In the genomic region with DNA sequence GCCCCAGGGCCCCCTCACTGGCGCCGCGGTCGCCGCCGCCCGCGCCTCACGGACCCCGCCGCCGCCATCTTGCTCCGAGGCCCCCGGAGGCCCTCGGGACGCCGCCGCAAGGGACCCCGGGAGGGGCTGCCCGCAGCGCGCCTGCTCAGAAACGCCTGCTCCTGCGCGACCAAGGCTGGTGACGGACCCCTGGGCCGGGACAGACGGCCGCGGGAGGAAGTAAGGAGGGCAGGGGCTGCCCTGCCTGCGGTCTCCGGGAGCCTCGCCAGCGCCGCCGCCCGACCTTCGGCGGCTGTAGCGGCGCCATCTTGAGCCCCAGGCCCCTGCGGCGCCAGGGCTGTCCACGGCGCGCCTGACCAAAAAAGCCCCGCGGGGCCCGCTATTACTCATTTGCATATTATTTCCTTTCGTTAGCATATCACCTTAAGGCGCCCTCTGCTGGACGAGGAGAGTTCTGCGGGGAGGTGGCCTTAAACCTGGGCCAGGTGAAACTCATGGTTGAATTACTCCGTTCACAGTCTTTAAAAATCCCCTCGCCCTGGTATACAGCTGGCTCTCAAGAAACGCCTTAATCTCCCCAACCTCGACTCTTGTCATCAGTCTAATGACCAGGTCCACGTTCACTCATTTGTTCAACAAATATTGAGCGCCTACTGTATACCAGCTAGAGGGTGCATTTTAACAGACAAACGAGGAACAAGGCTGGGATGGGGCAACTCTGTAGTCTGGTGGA, we compare ENCODE assay signal across 8 cellular contexts. TPM values are rescaled to one million over a fixed set of nuclear protein-coding genes. Genes with fewer than 3 reads are reported as not detected.
DNase-seq lines count a peak whose midpoint lies in the region; FAIRE-seq and TF ChIP-seq lines count a peak whose summit lies in the region.

A gene with protein sequence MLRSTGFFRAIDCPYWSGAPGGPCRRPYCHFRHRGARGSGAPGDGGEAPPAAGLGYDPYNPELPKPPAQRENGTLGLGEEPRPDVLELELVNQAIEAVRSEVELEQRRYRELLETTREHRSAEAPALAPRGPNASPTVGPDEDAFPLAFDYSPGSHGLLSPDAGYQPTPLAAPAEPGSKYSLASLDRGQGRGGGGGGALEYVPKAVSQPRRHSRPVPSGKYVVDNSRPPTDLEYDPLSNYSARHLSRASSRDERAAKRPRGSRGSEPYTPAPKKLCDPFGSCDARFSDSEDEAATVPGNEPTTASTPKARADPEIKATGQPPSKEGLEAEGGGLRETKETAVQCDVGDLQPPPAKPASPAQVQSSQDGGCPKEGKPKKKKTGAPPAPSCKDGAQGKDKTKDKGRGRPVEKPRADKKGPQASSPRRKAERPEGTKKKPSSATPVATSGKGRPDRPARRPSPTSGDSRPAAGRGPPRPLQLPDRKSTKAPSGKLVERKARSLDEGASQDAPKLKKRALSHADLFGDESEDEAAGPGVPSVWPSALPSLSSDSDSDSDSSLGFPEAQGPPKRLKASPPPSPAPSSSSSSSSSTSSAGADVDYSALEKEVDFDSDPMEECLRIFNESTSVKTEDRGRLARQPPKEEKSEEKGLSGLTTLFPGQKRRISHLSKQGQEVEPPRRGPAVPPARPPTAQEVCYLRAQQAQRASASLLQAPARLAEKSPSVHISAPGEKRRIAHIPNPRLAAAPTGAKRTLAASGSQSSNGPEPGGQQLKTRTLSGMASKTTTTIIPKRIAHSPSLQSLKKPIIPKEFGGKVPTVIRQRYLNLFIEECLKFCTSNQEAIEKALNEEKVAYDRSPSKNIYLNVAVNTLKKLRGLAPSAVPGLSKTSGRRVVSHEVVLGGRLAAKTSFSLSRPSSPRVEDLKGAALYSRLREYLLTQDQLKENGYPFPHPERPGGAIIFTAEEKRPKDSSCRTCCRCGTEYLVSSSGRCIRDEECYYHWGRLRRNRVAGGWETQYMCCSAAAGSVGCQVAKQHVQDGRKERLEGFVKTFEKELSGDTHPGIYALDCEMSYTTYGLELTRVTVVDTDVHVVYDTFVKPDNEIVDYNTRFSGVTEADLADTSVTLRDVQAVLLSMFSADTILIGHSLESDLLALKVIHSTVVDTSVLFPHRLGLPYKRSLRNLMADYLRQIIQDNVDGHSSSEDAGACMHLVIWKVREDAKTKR (minus strand): TSS at position 85 of the 733 bp plus-strand sequence. CDS start 125 bp downstream, outside the sequence.

- no peak within 1 kb of the TSS for H2AK5ac ChIP-seq in H9 (ENCODE audit: insufficient read length, low read length)

- no peak within 1 kb of the TSS for H2BK12ac ChIP-seq in H9 (ENCODE audit: insufficient read length, low read depth, low read length)

- no peak within 1 kb of the TSS for H2BK20ac ChIP-seq in H9 (ENCODE audit: low read depth, low read length, poor library complexity, severe bottlenecking)

- peak within 1 kb of the TSS; percentile 100 for H3K18ac ChIP-seq in H9 (ENCODE audit: insufficient read length, low read depth, low read length)

- peak; percentile 97 for FAIRE-seq in G401.6 (lab: Jason Lieb, UNC)

- no peak within 1 kb of the TSS for H3K23ac ChIP-seq in H9 (ENCODE audit: insufficient read length, low read depth, low read length)

- peaks cover 15% of the 10 kb centered on the region for H3F3A ChIP-seq in neural progenitor cell (ENCODE audit: low read depth)

- H4K20me1 ChIP-seq in H9 (ENCODE audit: control insufficient read depth, insufficient read depth, insufficient read length) = peaks cover 5% of the 10 kb centered on the region
- H4K20me1 ChIP-seq in neural progenitor cell (ENCODE audit: low read depth) = peaks cover 60% of the 10 kb centered on the region

- H3K9ac ChIP-seq in H9 (ENCODE audit: extremely low read depth, insufficient read length, low read length) (peak within 1 kb of the TSS; percentile 97), neural progenitor cell (peak within 1 kb of the TSS; percentile 99)

- H4K8ac ChIP-seq in H9 (replicated peaks; ENCODE audit: insufficient read length, low read depth, low read length) = no peak within 1 kb of the TSS

- H3K4me3 ChIP-seq in MG63 = peak within 1 kb of the TSS; percentile 87
- H3K4me3 ChIP-seq in foreskin fibroblast (ENCODE audit: low read depth in 1 of 2, low read length in 2 of 2) = peak within 1 kb of the TSS; percentile 86 to 87
- peak within 1 kb of the TSS; percentile 100 for H3K4me3 ChIP-seq in neural progenitor cell

- H3K23me2 ChIP-seq in H9 (ENCODE audit: insufficient read length, low read depth, low read length, poor library complexity, severe bottlenecking) = peaks cover 7% of the 10 kb centered on the region

- H4K91ac ChIP-seq in H9 (ENCODE audit: insufficient read length, low read depth, low read length) = no peak within 1 kb of the TSS

- no peaks in the 10 kb centered on the region for H3K4me1 ChIP-seq in H9 (ENCODE audit: insufficient read depth, low read length)
- peaks cover 11% of the 10 kb centered on the region for H3K4me1 ChIP-seq in neural progenitor cell

- DNase-seq in H9 (peak; percentile 94), MG63 (peak; percentile 84), SHP77 treated with DMSO at 0.1 percent for 48 hours (lab: John Stamatoyannopoulos, UW) (peak; percentile 67), foreskin fibroblast (peak; percentile 90 to 97), neural progenitor cell (ENCODE audit: low spot score) (peak; percentile 95), stromal cell of bone marrow (ENCODE audit: low read depth) (peak; percentile 86)
- DNase-seq in activated effector memory CD4-positive, alpha-beta T cell treated with anti-CD3 and anti-CD28 coated beads, Interleukin-2, amount 50 U/mL, for 16 hours = peak; percentile 99

- peak within 1 kb of the TSS; percentile 90 for H2BK5ac ChIP-seq in H9 (ENCODE audit: insufficient read length, low read length)

- peak within 1 kb of the TSS; percentile 87 to 97 for H3K4me3 Mint-ChIP-seq in H9
- peak within 1 kb of the TSS; percentile 95 for H3K4me3 Mint-ChIP-seq in neural progenitor cell

- peaks cover 23% of the 10 kb centered on the region; the same call in 1 of the 2 replicates for H3K79me2 ChIP-seq in H9 (ENCODE audit: insufficient read depth, low read length)
- H3K79me2 ChIP-seq in neural progenitor cell (ENCODE audit: low read depth) = peaks cover 54% of the 10 kb centered on the region

- WGBS in H9 (ENCODE audit: extremely low coverage, insufficient read length, low lambda C conversion rate) = no CpG with 5 or more reads among the region's 60 CpGs

- H2AFZ ChIP-seq in H9 (ENCODE audit: low read length) (no peak within 1 kb of the TSS), neural progenitor cell (replicated peaks) (peak within 1 kb of the TSS; percentile 94)

- H3K36me3 Mint-ChIP-seq in H9 (ENCODE audit: insufficient read depth in 1 of 3, low read depth in 3 of 3) = peaks cover 0 to 10% (median 6%) of the 10 kb centered on the region in 3 experiments; a peak in 5 of 7 replicates
- no peaks in the 10 kb centered on the region for H3K36me3 Mint-ChIP-seq in neural progenitor cell

- H3K4ac ChIP-seq in H9 (ENCODE audit: low read depth, low read length) = no peak within 1 kb of the TSS; the same call in 1 of the 2 replicates

- H3K27ac Mint-ChIP-seq in H9 (peak within 1 kb of the TSS; percentile 95 to 99 (median 98)), neural progenitor cell (peak within 1 kb of the TSS; percentile 97)

- H2BK15ac ChIP-seq in H9 (ENCODE audit: low read depth, low read length) = peak within 1 kb of the TSS; percentile 100; the same call in 1 of the 2 replicates

- peak within 1 kb of the TSS; percentile 97 for H3K4me2 ChIP-seq in H9 (ENCODE audit: insufficient read depth, insufficient read length, low read length)
- H3K4me2 ChIP-seq in neural progenitor cell = peak within 1 kb of the TSS; percentile 99

- peaks cover 10% of the 10 kb centered on the region for H3K79me1 ChIP-seq in H9 (ENCODE audit: insufficient read depth, low read depth, low read length, poor library complexity, severe bottlenecking)

- H3K27me3 ChIP-seq in H9 (ENCODE audit: insufficient read depth, low read length) (no peaks in the 10 kb centered on the region), MG63 (no peaks in the 10 kb centered on the region), neural progenitor cell (no peaks in the 10 kb centered on the region)

- H3K27ac ChIP-seq in H9 (ENCODE audit: insufficient read length, low read depth, low read length) (peak within 1 kb of the TSS; percentile 76), neural progenitor cell (peak within 1 kb of the TSS; percentile 100)

- H3K4me1 Mint-ChIP-seq in H9 = peaks cover 15 to 37% of the 10 kb centered on the region in 2 experiments
- H3K4me1 Mint-ChIP-seq in neural progenitor cell = peaks cover 24% of the 10 kb centered on the region

- H3K9me3 Mint-ChIP-seq in H9 (no peaks in the 10 kb centered on the region), neural progenitor cell (no peaks in the 10 kb centered on the region)

- H3K56ac ChIP-seq in H9 (ENCODE audit: insufficient read length, low read depth, low read length) = no peak within 1 kb of the TSS

- H4K5ac ChIP-seq in H9 (ENCODE audit: insufficient read length, low read depth, low read length) = peak within 1 kb of the TSS; percentile 94

- H3K9me3 ChIP-seq in H9 (ENCODE audit: control insufficient read depth, low read depth, low read length) (no peaks in the 10 kb centered on the region), MG63 (no peaks in the 10 kb centered on the region), neural progenitor cell (ENCODE audit: low read depth) (no peaks in the 10 kb centered on the region)

- H3K27me3 Mint-ChIP-seq in H9 (ENCODE audit: low read depth) (no peaks in the 10 kb centered on the region), neural progenitor cell (ENCODE audit: insufficient read depth, low read depth) (no peaks in the 10 kb centered on the region)

- H3K14ac ChIP-seq in H9 (ENCODE audit: insufficient read depth, low read length) = peak within 1 kb of the TSS; percentile 100

- H3K36me3 ChIP-seq in MG63 (no peaks in the 10 kb centered on the region; the same call in 1 of the 2 replicates), neural progenitor cell (no peaks in the 10 kb centered on the region)

- H3T11ph ChIP-seq in H9 (ENCODE audit: low read length) = peak within 1 kb of the TSS; percentile 94

- peak; percentile 94 for TF ChIP-seq CTCF in H9 (conservative IDR thresholded peaks at IDR 0.05)
- peak; percentile 88 for TF ChIP-seq CTCF in foreskin fibroblast (IDR thresholded peaks at IDR 0.05; ENCODE audit: low read depth, low read length)
- TF ChIP-seq CTCF in neural progenitor cell (IDR thresholded peaks at IDR 0.05) = peak; percentile 93

- H2BK120ac ChIP-seq in H9 (ENCODE audit: low read depth, low read length, poor library complexity, severe bottlenecking) = no peak within 1 kb of the TSS

RNA-seq across cellular contexts. Expression of the gene that starts here (rescaled TPM):
- total RNA-seq in H9 (2021) (45.6 and 56.8 TPM in 2 replicates), neural progenitor cell (ENCODE audit: low replicate concordance) (12.8 and 38.7 TPM in 2 replicates)
- total RNA-seq in MG63 (2014; rRNA removed; shearing (Covaris generic); ENCODE audit: low replicate concordance) = 2.2 and 4.4 TPM in 2 replicates

Comparison
In these comparisons a context has a peak if more than half of its experiments do, and no peak if none do; other contexts are left out.
1. Peak in every context shown above with its lines: DNase-seq, H3K4me3 ChIP-seq and H3K27ac ChIP-seq.